28 cellular contexts compared by ENCODE assay signal in genomic region chr10:68196707-68197106, GRCh38. TPM values are rescaled to one million over a fixed set of nuclear protein-coding genes. Genes with fewer than 3 reads are reported as not detected.
"Had no signal": no experiment of that assay in that cellular context is flagged by ENCODE, and none has a peak within 500 bp of the region (broad histone marks: within the 10 kb centered on the region; RNA-seq: fewer than 3 reads in every experiment).

No MANE protein-coding gene starts in this region.

- H3K9me3 ChIP-seq: left ventricle myocardium inferior, ovary, spleen, suprapubic skin, thoracic aorta, tibial artery, upper lobe of right lung had no signal

- H3K4me3 ChIP-seq: left ventricle myocardium inferior, lung, ovary, spleen, suprapubic skin, thoracic aorta, tibial artery, upper lobe of right lung had no signal

- H3K27ac Mint-ChIP-seq: mesothelial cell of epicardium; naive thymus-derived CD4-positive, alpha-beta T cell; natural killer cell treated with Interleukin-12 subunit alpha and Interleukin-12 subunit beta and Interleukin-15 and Interleukin-18, amount 100 ng/mL, for 72 hours; progenitor cell of endocrine pancreas; stimulated activated effector memory CD8-positive, alpha-beta T cell treated with anti-CD3 and anti-CD28 coated beads, Interleukin-12 subunit alpha, Interleukin-12 subunit beta, amount 100 ng/mL, for 72 hours; stimulated activated naive CD8-positive, alpha-beta T cell treated with anti-CD3 and anti-CD28 coated beads, Interleukin-15, Interleukin-2, amounts not matched to agents 100 ng/mL and 50 ng/mL, for 24 hours had no signal

- H3K4me1 Mint-ChIP-seq: mesothelial cell of epicardium; naive thymus-derived CD4-positive, alpha-beta T cell; stimulated activated effector memory CD8-positive, alpha-beta T cell treated with anti-CD3 and anti-CD28 coated beads, Interleukin-12 subunit alpha, Interleukin-12 subunit beta, amount 100 ng/mL, for 72 hours had no signal

- H3K4me3 Mint-ChIP-seq: mesothelial cell of epicardium; naive thymus-derived CD4-positive, alpha-beta T cell; natural killer cell treated with Interleukin-12 subunit alpha and Interleukin-12 subunit beta and Interleukin-15 and Interleukin-18, amount 100 ng/mL, for 72 hours; stimulated activated effector memory CD8-positive, alpha-beta T cell treated with anti-CD3 and anti-CD28 coated beads, Interleukin-12 subunit alpha, Interleukin-12 subunit beta, amount 100 ng/mL, for 72 hours; stimulated activated naive CD8-positive, alpha-beta T cell treated with anti-CD3 and anti-CD28 coated beads, Interleukin-15, Interleukin-2, amounts not matched to agents 100 ng/mL and 50 ng/mL, for 24 hours had no signal

- H3K4me1 ChIP-seq: suprapubic skin, tibial artery, upper lobe of right lung had no signal

- DNase-seq: hippocampal formation; kidney glomerular epithelial cell; left cardiac atrium; left ventricle myocardium inferior; mesendoderm; naive thymus-derived CD4-positive, alpha-beta T cell; ovary; retina; right cardiac atrium; small intestine; spleen; stimulated activated CD4-positive, alpha-beta T cell treated with anti-CD3 and anti-CD28 coated beads, Interleukin-4, amount 100 ng/mL, for 24 hours; stimulated activated naive CD4-positive, alpha-beta T cell; tibial artery; trophoblast cell; upper lobe of right lung had no signal

- H3K9me3 Mint-ChIP-seq: natural killer cell treated with Interleukin-12 subunit alpha and Interleukin-12 subunit beta and Interleukin-15 and Interleukin-18, amount 100 ng/mL, for 72 hours; stimulated activated effector memory CD8-positive, alpha-beta T cell treated with anti-CD3 and anti-CD28 coated beads, Interleukin-12 subunit alpha, Interleukin-12 subunit beta, amount 100 ng/mL, for 72 hours; stimulated activated naive CD8-positive, alpha-beta T cell treated with anti-CD3 and anti-CD28 coated beads, Interleukin-15, Interleukin-2, amounts not matched to agents 100 ng/mL and 50 ng/mL, for 24 hours had no signal

- ATAC-seq: left cardiac atrium; naive thymus-derived CD4-positive, alpha-beta T cell; natural killer cell treated with Interleukin-12 subunit alpha and Interleukin-12 subunit beta and Interleukin-15 and Interleukin-18, amount 100 ng/mL, for 72 hours; right cardiac atrium; sciatic nerve; stimulated activated effector memory CD8-positive, alpha-beta T cell treated with anti-CD3 and anti-CD28 coated beads, Interleukin-12 subunit alpha, Interleukin-12 subunit beta, amount 100 ng/mL, for 72 hours; upper lobe of right lung had no signal

- H3K36me3 ChIP-seq: ovary, spleen, suprapubic skin, thoracic aorta, tibial artery, upper lobe of right lung had no signal

- H3K36me3 Mint-ChIP-seq: mesothelial cell of epicardium; natural killer cell treated with Interleukin-12 subunit alpha and Interleukin-12 subunit beta and Interleukin-15 and Interleukin-18, amount 100 ng/mL, for 72 hours; stimulated activated effector memory CD8-positive, alpha-beta T cell treated with anti-CD3 and anti-CD28 coated beads, Interleukin-12 subunit alpha, Interleukin-12 subunit beta, amount 100 ng/mL, for 72 hours had no signal

RNA-seq across cellular contexts. Expression of gene ATOH7, which starts 35.2 kb away (rescaled TPM):
- total RNA-seq: left cardiac atrium; left ventricle myocardium inferior; lung; mononuclear cell; naive thymus-derived CD4-positive, alpha-beta T cell; natural killer cell treated with Interleukin-12 subunit alpha and Interleukin-12 subunit beta and Interleukin-15 and Interleukin-18, amount 100 ng/mL, for 72 hours; omental fat pad; right cardiac atrium; spleen; subcutaneous adipose tissue; suprapubic skin; thoracic aorta; upper lobe of right lung had no signal
